Comparison of ENCODE assay signal across 8 cellular contexts in genomic region chr10:12349628-12350166, GRCh38. TPM values are rescaled to one million over a fixed set of nuclear protein-coding genes. Genes with fewer than 3 reads are reported as not detected.
DNase-seq lines count a peak whose midpoint lies in the region; ATAC-seq lines count a peak whose summit lies in the region.

No MANE protein-coding gene starts in this region.

- H3K4me3 ChIP-seq in ACC112 (ENCODE audit: low read depth, low read length) = peak overlapping the region; percentile 96

- H3K27ac ChIP-seq in ACC112 (ENCODE audit: low read depth, low read length) = no peak overlapping the region
- H3K27ac ChIP-seq in caudate nucleus (ENCODE audit: low read depth, low read length) = peak overlapping the region; percentile 80

- ATAC-seq in GM19328 (IDR thresholded peaks at IDR 0.05; ENCODE audit: unreplicated experiment) (peak; percentile 47), HG03571 (IDR thresholded peaks at IDR 0.05; ENCODE audit: unreplicated experiment) (peak; percentile 36), naive B cell (ENCODE audit: low read depth in 2 of 2) (peak in 1 of 2 donors; percentile 61), esophagus mucosa (no peak)

- H3K79me2 ChIP-seq in ACC112 (ENCODE audit: control insufficient read depth, insufficient read depth, low read length, unreplicated experiment) = no peaks in the 10 kb centered on the region

- peaks cover 54 to 64% (median 64%) of the 10 kb centered on the region in 3 donors for H3K4me1 Mint-ChIP-seq in naive B cell

- DNase-seq in caudate nucleus (lab: John Stamatoyannopoulos, UW) = peak in 4 of 61 donors; percentile 28 to 79 (median 40)
- no peak for DNase-seq in naive B cell
- DNase-seq in germinal center (ENCODE audit: low spot score) = no peak
- no peak for DNase-seq in foreskin melanocyte

- H3K9me3 Mint-ChIP-seq in naive B cell = no peaks in the 10 kb centered on the region

- H3K36me3 ChIP-seq in ACC112 (ENCODE audit: insufficient read depth, low read length) = no peaks in the 10 kb centered on the region

- peaks cover 0 to 8% of the 10 kb centered on the region in 2 donors for H3K36me3 Mint-ChIP-seq in naive B cell

- H2AFZ ChIP-seq in ACC112 (ENCODE audit: low read length, unreplicated experiment) = peak overlapping the region; percentile 95

- H3K27ac Mint-ChIP-seq in naive B cell = peak overlapping the region; percentile 98 to 100 (median 99)

- H3K27me3 Mint-ChIP-seq in naive B cell = no peaks in the 10 kb centered on the region

- no peaks in the 10 kb centered on the region for H3K27me3 ChIP-seq in ACC112 (ENCODE audit: insufficient read depth, low read length)

- peak overlapping the region; percentile 97 to 100 (median 99) for H3K4me3 Mint-ChIP-seq in naive B cell

- H3K4me1 ChIP-seq in ACC112 (ENCODE audit: control insufficient read depth, insufficient read depth, low read length, unreplicated experiment) = no peaks in the 10 kb centered on the region

RNA-seq across cellular contexts. Expression of gene CAMK1D, which starts 0.3 kb away (rescaled TPM):
- polyA plus RNA-seq in naive B cell (ENCODE audit: low read depth in 6 of 6) = 10 to 100 TPM; 12.2 to 54.1 (median 35.6) TPM
- total RNA-seq in esophagus mucosa = 10.7 TPM
